ENCODE assay signal across 15 cellular contexts in the genomic region with DNA sequence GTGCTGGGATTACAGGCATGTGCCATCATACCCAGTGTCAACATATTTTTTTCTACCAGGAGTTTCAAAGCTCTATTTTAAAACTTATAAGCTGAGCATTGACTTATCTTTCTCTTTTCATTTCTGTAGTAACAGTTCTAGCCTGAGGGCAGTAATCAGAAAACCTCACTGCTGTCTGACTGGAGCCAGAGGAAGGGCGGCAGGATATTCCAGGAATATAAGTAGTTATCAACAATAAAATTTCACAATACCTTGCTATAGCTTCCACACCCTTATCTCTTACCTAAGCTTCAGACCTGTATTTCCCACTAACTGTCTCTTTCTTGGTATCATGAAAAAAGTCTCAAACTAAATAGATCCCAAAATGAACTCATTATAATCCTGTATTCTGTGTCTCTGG.
"Had no signal": no experiment of that assay in that cellular context is flagged by ENCODE, and none has a peak within 500 bp of the region (broad histone marks: within the 10 kb centered on the region; RNA-seq: fewer than 3 reads in every experiment).

No MANE protein-coding gene starts in this region.

- H3K27ac Mint-ChIP-seq: activated CD4-positive, alpha-beta T cell treated with anti-CD3 and anti-CD28 coated beads for 36 hours; activated CD8-positive, alpha-beta T cell treated with anti-CD3 and anti-CD28 coated beads for 36 hours; activated naive CD8-positive, alpha-beta T cell treated with anti-CD3 and anti-CD28 coated beads, Interleukin-2, amount 50 U/mL, for 24 hours; activated T-helper 1 cell treated with anti-CD3 and anti-CD28 coated beads, Interleukin-12 subunit alpha, Interleukin-12 subunit beta, Interleukin-2, Interleukin-4 antibody, amounts not matched to agents 30 ng/mL and 10 ng/mL and 1 ng/mL, durations not matched to agents 14 hours and 24 hours and 36 hours; stimulated activated effector memory CD8-positive, alpha-beta T cell treated with anti-CD3 and anti-CD28 coated beads, Interleukin-12 subunit alpha, Interleukin-12 subunit beta, amount 100 ng/mL, for 72 hours had no signal

- H2AFZ ChIP-seq: hepatocyte, parathyroid adenoma had no signal

- DNase-seq: activated CD4-positive, alpha-beta T cell treated with anti-CD3 and anti-CD28 coated beads for 36 hours; activated CD8-positive, alpha-beta memory T cell treated with anti-CD3 and anti-CD28 coated beads, Interleukin-2, amount 50 U/mL, for 48 hours; activated CD8-positive, alpha-beta T cell treated with anti-CD3 and anti-CD28 coated beads for 36 hours; activated naive CD4-positive, alpha-beta T cell treated with Interleukin-2 at 50 U/mL for 16 hours; activated naive CD8-positive, alpha-beta T cell treated with anti-CD3 and anti-CD28 coated beads, Interleukin-2, amount 50 U/mL, for 24 hours; central memory CD4-positive, alpha-beta T cell; effector CD8-positive, alpha-beta T cell; small intestine; T-helper 9 cell; transverse colon had no signal

- H3K36me3 ChIP-seq: transverse colon had no signal

- H3K4me3 Mint-ChIP-seq: activated CD4-positive, alpha-beta T cell treated with anti-CD3 and anti-CD28 coated beads for 36 hours; activated CD8-positive, alpha-beta T cell treated with anti-CD3 and anti-CD28 coated beads for 36 hours; activated naive CD8-positive, alpha-beta T cell treated with anti-CD3 and anti-CD28 coated beads, Interleukin-2, amount 50 U/mL, for 24 hours; activated T-helper 1 cell treated with anti-CD3 and anti-CD28 coated beads, Interleukin-12 subunit alpha, Interleukin-12 subunit beta, Interleukin-2, Interleukin-4 antibody, amounts not matched to agents 30 ng/mL and 10 ng/mL and 1 ng/mL, durations not matched to agents 14 hours and 24 hours and 36 hours; stimulated activated effector memory CD8-positive, alpha-beta T cell treated with anti-CD3 and anti-CD28 coated beads, Interleukin-12 subunit alpha, Interleukin-12 subunit beta, amount 100 ng/mL, for 72 hours had no signal

- H3K4me1 ChIP-seq: parathyroid adenoma had no signal

- H3K27ac ChIP-seq: coronary artery, hepatocyte, parathyroid adenoma, transverse colon had no signal

- H3K9me3 Mint-ChIP-seq: activated CD8-positive, alpha-beta T cell treated with anti-CD3 and anti-CD28 coated beads for 36 hours; activated naive CD8-positive, alpha-beta T cell treated with anti-CD3 and anti-CD28 coated beads, Interleukin-2, amount 50 U/mL, for 24 hours; activated T-helper 1 cell treated with anti-CD3 and anti-CD28 coated beads, Interleukin-12 subunit alpha, Interleukin-12 subunit beta, Interleukin-2, Interleukin-4 antibody, amounts not matched to agents 30 ng/mL and 10 ng/mL and 1 ng/mL, durations not matched to agents 14 hours and 24 hours and 36 hours; stimulated activated effector memory CD8-positive, alpha-beta T cell treated with anti-CD3 and anti-CD28 coated beads, Interleukin-12 subunit alpha, Interleukin-12 subunit beta, amount 100 ng/mL, for 72 hours had no signal

- H3K4me1 Mint-ChIP-seq: stimulated activated effector memory CD8-positive, alpha-beta T cell treated with anti-CD3 and anti-CD28 coated beads, Interleukin-12 subunit alpha, Interleukin-12 subunit beta, amount 100 ng/mL, for 72 hours had no signal

- ATAC-seq: activated CD4-positive, alpha-beta T cell treated with anti-CD3 and anti-CD28 coated beads for 36 hours; activated CD8-positive, alpha-beta T cell treated with anti-CD3 and anti-CD28 coated beads for 36 hours; activated naive CD8-positive, alpha-beta T cell treated with anti-CD3 and anti-CD28 coated beads, Interleukin-2, amount 50 U/mL, for 24 hours; stimulated activated effector memory CD8-positive, alpha-beta T cell treated with anti-CD3 and anti-CD28 coated beads, Interleukin-12 subunit alpha, Interleukin-12 subunit beta, amount 100 ng/mL, for 72 hours had no signal

- H3K9me3 ChIP-seq: transverse colon had no signal

- H3K9ac ChIP-seq: parathyroid adenoma had no signal

- H3K79me2 ChIP-seq: parathyroid adenoma had no signal

- H3K4me3 ChIP-seq: coronary artery, hepatocyte, transverse colon had no signal

- H3K36me3 Mint-ChIP-seq: stimulated activated effector memory CD8-positive, alpha-beta T cell treated with anti-CD3 and anti-CD28 coated beads, Interleukin-12 subunit alpha, Interleukin-12 subunit beta, amount 100 ng/mL, for 72 hours had no signal

- H3K4me2 ChIP-seq: hepatocyte had no signal

- H3K27me3 ChIP-seq: transverse colon had no signal
